12 cellular contexts compared by ENCODE assay signal in genomic region chr3:173502983-173503568, GRCh38.
A peak's percentile ranks its signal among the peaks of the same experiment; 100 is the strongest.
DNase-seq lines count a peak whose midpoint lies in the region; ATAC-seq and TF ChIP-seq lines count a peak whose summit lies in the region.
"Had no signal": no experiment of that assay in that cellular context is flagged by ENCODE, and none has a peak within 500 bp of the region (broad histone marks: within the 10 kb centered on the region; RNA-seq: fewer than 3 reads in every experiment).

No MANE protein-coding gene starts in this region.

- DNase-seq in DMS153 (lab: John Stamatoyannopoulos, UW) = peak; percentile 66
- DNase-seq in NCI-H1105 treated with DMSO at 0.1 percent for 48 hours (lab: John Stamatoyannopoulos, UW) = peak; percentile 83
- DNase-seq in SK-MEL-5 (ENCODE audit: low read depth, low spot score) = peak; percentile 9
- DNase-seq in foreskin melanocyte = peak; percentile 28
- no peak for DNase-seq in SW 1271 (lab: John Stamatoyannopoulos, UW)
- DNase-seq in esophagus muscularis mucosa (ENCODE audit: extremely low spot score) = no peak
- DNase-seq in ACHN = no peak
- DNase-seq in sciatic nerve (ENCODE audit: low spot score) = no peak
- DNase-seq: activated T-cell treated with anti-CD3 and anti-CD28 coated beads, Interleukin-2, amount 50 U/mL, for 24 hours; left lung; Peyer's patch; posterior cingulate gyrus had no signal

- intact Hi-C loops in esophagus muscularis mucosa (cut with DNase I) (no loop called here), sciatic nerve (cut with DNase I) (no loop called here)

- H3K4me1 ChIP-seq in esophagus muscularis mucosa = peaks cover 0 to 12% (median 0%) of the 10 kb centered on the region in 4 donors
- H3K4me1 ChIP-seq: left lung, Peyer's patch had no signal

- no peak for TF ChIP-seq EP300 in esophagus muscularis mucosa (IDR thresholded peaks at IDR 0.05)

- ATAC-seq in sciatic nerve = no peak
- ATAC-seq: left lung had no signal

- 27% methylated on average over 4 of the region's 4 CpGs for whole genome bisulfite sequencing in esophagus muscularis mucosa

- H3K27ac ChIP-seq in esophagus muscularis mucosa (replicated peaks in 1 of 4) = no peak overlapping the region
- H3K27ac ChIP-seq: left lung, Peyer's patch had no signal

- TF ChIP-seq CTCF in esophagus muscularis mucosa (IDR thresholded peaks at IDR 0.05) = no peak

- no peaks in the 10 kb centered on the region for H3K9me3 ChIP-seq in esophagus muscularis mucosa
- H3K9me3 ChIP-seq: left lung, Peyer's patch had no signal

- no peaks in the 10 kb centered on the region for H3K36me3 ChIP-seq in esophagus muscularis mucosa
- H3K36me3 ChIP-seq: left lung, Peyer's patch had no signal

- in situ Hi-C loops in SK-MEL-5 (cut with HindIII; ENCODE audit: low pct_unique_long_range_greater_than_20kb, low sequenced_read_pairs) (no loop called here), ACHN (cut with HindIII; ENCODE audit: low pct_ligation_motif_present, low pct_unique_long_range_greater_than_20kb, low sequenced_read_pairs) (no loop called here)

- H3K4me3 ChIP-seq in esophagus muscularis mucosa = no peak overlapping the region
- H3K4me3 ChIP-seq: left lung, Peyer's patch had no signal

- no peaks in the 10 kb centered on the region for H3K27me3 ChIP-seq in esophagus muscularis mucosa
- H3K27me3 ChIP-seq: left lung, Peyer's patch had no signal

- TF ChIP-seq POLR2A in esophagus muscularis mucosa (IDR thresholded peaks at IDR 0.05; ENCODE audit: low read depth) = no peak

Comparison
In these comparisons a context has a peak if more than half of its experiments do, and no peak if none do; other contexts are left out.
1. DNase-seq: peak in DMS153 (single experiment), NCI-H1105 treated with DMSO at 0.1 percent for 48 hours (single experiment), SK-MEL-5 (single experiment) and foreskin melanocyte (single experiment); none in SW 1271 (0 of 2), esophagus muscularis mucosa (single experiment), ACHN (single experiment) and sciatic nerve (single experiment).